Comparison of ENCODE assay signal across 23 cellular contexts in genomic region chr3:58962816-58963215, GRCh38.
DNase-seq lines count a peak whose midpoint lies in the region; ATAC-seq and TF ChIP-seq lines count a peak whose summit lies in the region.
"Had no signal": no experiment of that assay in that cellular context is flagged by ENCODE, and none has a peak within 500 bp of the region (broad histone marks: within the 10 kb centered on the region; RNA-seq: fewer than 3 reads in every experiment).

No MANE protein-coding gene starts in this region.

- H3K4me3 Mint-ChIP-seq in stimulated activated memory B cell treated with anti-CD40 and anti-IgM and Interleukin-4, amounts not matched to agents 10 μg/mL and 1 μg/mL and 100 μg/mL, for 72 hours: no peak overlapping the region
- no peak overlapping the region for H3K4me3 Mint-ChIP-seq in GM23338
- H3K4me3 Mint-ChIP-seq: activated CD8-positive, alpha-beta T cell treated with anti-CD3 and anti-CD28 coated beads for 36 hours; IgD-negative memory B cell had no signal

- WGBS in GM23248 (ENCODE audit: low coverage in 1 of 2, low lambda C conversion rate in 2 of 2, missing lambda C conversion rate in 2 of 2), 2 experiments: 97 to 98% methylated on average over 3 of the region's 3 CpGs

- no peaks in the 10 kb centered on the region for H3K36me3 Mint-ChIP-seq in stimulated activated memory B cell treated with anti-CD40 and anti-IgM and Interleukin-4, amounts not matched to agents 10 μg/mL and 1 μg/mL and 100 μg/mL, for 72 hours
- H3K36me3 Mint-ChIP-seq in GM23338 (ENCODE audit: low read depth): no peaks in the 10 kb centered on the region
- H3K36me3 Mint-ChIP-seq: IgD-negative memory B cell had no signal

- no peaks in the 10 kb centered on the region for H3K4me1 Mint-ChIP-seq in stimulated activated memory B cell treated with anti-CD40 and anti-IgM and Interleukin-4, amounts not matched to agents 10 μg/mL and 1 μg/mL and 100 μg/mL, for 72 hours
- peaks cover 4% of the 10 kb centered on the region; the same call in 1 of the 3 replicates for H3K4me1 Mint-ChIP-seq in GM23338
- H3K4me1 Mint-ChIP-seq: IgD-negative memory B cell had no signal

- H4K20me1 ChIP-seq in GM23248 (ENCODE audit: insufficient read depth) (no peaks in the 10 kb centered on the region), GM23338 (replicated peaks; ENCODE audit: insufficient read depth) (no peaks in the 10 kb centered on the region)

- no peak for TF ChIP-seq POLR2A in vagina (IDR thresholded peaks at IDR 0.05)

- H3K9me2 ChIP-seq in GM23248 (ENCODE audit: insufficient read depth): no peaks in the 10 kb centered on the region
- H3K9me2 ChIP-seq in GM23338 (ENCODE audit: insufficient read depth): no peaks in the 10 kb centered on the region

- H3K27me3 ChIP-seq in GM23248 (replicated peaks; ENCODE audit: insufficient read depth): no peaks in the 10 kb centered on the region
- no peaks in the 10 kb centered on the region for H3K27me3 ChIP-seq in vagina
- H3K27me3 ChIP-seq in GM23338 (ENCODE audit: insufficient read depth): no peaks in the 10 kb centered on the region
- H3K27me3 ChIP-seq: BE2C, transverse colon had no signal

- DNase-seq in GM23248 (peak; percentile 54), amniotic epithelial cell (ENCODE audit: low read depth) (peak; percentile 44), fibroblast of peridontal ligament (ENCODE audit: extremely low read depth) (peak; percentile 54), retina (peak; percentile 17), vagina (ENCODE audit: extremely low spot score in 2 of 2) (no peak), GM23338 (ENCODE audit: low spot score) (no peak)
- DNase-seq: activated CD8-positive, alpha-beta T cell treated with anti-CD3 and anti-CD28 coated beads for 36 hours; activated gamma-delta T cell treated with Interleukin-2 at 50 U/mL for 16 hours; activated T-cell treated with anti-CD3 and anti-CD28 coated beads for 4 hours; amniotic stem cell; BE2C; central memory CD4-positive, alpha-beta T cell; DMS53; lower lobe of right lung; NCI-H2081 treated with DMSO at 0.1 percent for 48 hours; NCI-H510A treated with DMSO at 0.1 percent for 48 hours; RPMI8226; stimulated activated CD4-positive, alpha-beta T cell treated with anti-CD3 and anti-CD28 coated beads, Interleukin-12 subunit alpha, Interleukin-12 subunit beta, amount 100 ng/mL, for 4 hours; stimulated activated CD4-positive, alpha-beta T cell treated with anti-CD3 and anti-CD28 coated beads, Interleukin-4, amount 100 ng/mL, for 4 hours; transverse colon had no signal

- peaks cover 13% of the 10 kb centered on the region for H3F3A ChIP-seq in GM23248 (ENCODE audit: insufficient read depth)
- no peaks in the 10 kb centered on the region for H3F3A ChIP-seq in GM23338 (replicated peaks; ENCODE audit: low read depth)

- no peaks in the 10 kb centered on the region for H3K27me3 Mint-ChIP-seq in stimulated activated memory B cell treated with anti-CD40 and anti-IgM and Interleukin-4, amounts not matched to agents 10 μg/mL and 1 μg/mL and 100 μg/mL, for 72 hours
- H3K27me3 Mint-ChIP-seq in GM23338 (ENCODE audit: insufficient read depth, low read depth, poor library complexity): no peaks in the 10 kb centered on the region
- H3K27me3 Mint-ChIP-seq: activated CD8-positive, alpha-beta T cell treated with anti-CD3 and anti-CD28 coated beads for 36 hours had no signal

- H2AFZ ChIP-seq in GM23248: no peak overlapping the region
- no peak overlapping the region for H2AFZ ChIP-seq in GM23338

- ATAC-seq in HG02571 (IDR thresholded peaks at IDR 0.05; ENCODE audit: unreplicated experiment): no peak
- no peak for ATAC-seq in stimulated activated memory B cell treated with anti-CD40 and anti-IgM and Interleukin-4, amounts not matched to agents 10 μg/mL and 1 μg/mL and 100 μg/mL, for 72 hours
- no peak for ATAC-seq in GM23338
- ATAC-seq: activated CD8-positive, alpha-beta T cell treated with anti-CD3 and anti-CD28 coated beads for 36 hours; lower lobe of right lung had no signal

- intact Hi-C loops in vagina (cut with DNase I): no loop called here

- H3K36me3 ChIP-seq in GM23248 (ENCODE audit: low read depth): no peaks in the 10 kb centered on the region
- no peaks in the 10 kb centered on the region for H3K36me3 ChIP-seq in vagina
- no peaks in the 10 kb centered on the region for H3K36me3 ChIP-seq in GM23338 (ENCODE audit: insufficient read depth)
- H3K36me3 ChIP-seq: BE2C, lower lobe of right lung, transverse colon had no signal

- H3K4me3 ChIP-seq in GM23248 (no peak overlapping the region), vagina (no peak overlapping the region), GM23338 (no peak overlapping the region)
- H3K4me3 ChIP-seq: lower lobe of right lung, transverse colon had no signal

- H3K27ac Mint-ChIP-seq in stimulated activated memory B cell treated with anti-CD40 and anti-IgM and Interleukin-4, amounts not matched to agents 10 μg/mL and 1 μg/mL and 100 μg/mL, for 72 hours: no peak overlapping the region
- no peak overlapping the region for H3K27ac Mint-ChIP-seq in GM23338
- H3K27ac Mint-ChIP-seq: activated CD8-positive, alpha-beta T cell treated with anti-CD3 and anti-CD28 coated beads for 36 hours; IgD-negative memory B cell had no signal

- H3K79me2 ChIP-seq in GM23248 (ENCODE audit: insufficient read depth) (no peaks in the 10 kb centered on the region), GM23338 (replicated peaks; ENCODE audit: insufficient read depth) (no peaks in the 10 kb centered on the region)

- H3K9ac ChIP-seq in GM23248: no peak overlapping the region

- H3K27ac ChIP-seq in GM23248: peak overlapping the region; percentile 30; the same call in 1 of the 2 replicates
- no peak overlapping the region for H3K27ac ChIP-seq in vagina
- no peak overlapping the region for H3K27ac ChIP-seq in GM23338 (ENCODE audit: low read depth)
- H3K27ac ChIP-seq: lower lobe of right lung, transverse colon had no signal

- no peak for TF ChIP-seq CTCF in vagina (IDR thresholded peaks at IDR 0.05)
- no peak for TF ChIP-seq CTCF in GM23338 (conservative IDR thresholded peaks at IDR 0.05; ENCODE audit: low read depth in 2 of 2)

- H3K9me3 Mint-ChIP-seq in stimulated activated memory B cell treated with anti-CD40 and anti-IgM and Interleukin-4, amounts not matched to agents 10 μg/mL and 1 μg/mL and 100 μg/mL, for 72 hours: no peaks in the 10 kb centered on the region
- no peaks in the 10 kb centered on the region for H3K9me3 Mint-ChIP-seq in GM23338
- H3K9me3 Mint-ChIP-seq: activated CD8-positive, alpha-beta T cell treated with anti-CD3 and anti-CD28 coated beads for 36 hours had no signal

- no peak overlapping the region for H3K4me2 ChIP-seq in GM23248 (ENCODE audit: unreplicated experiment)
- no peak overlapping the region for H3K4me2 ChIP-seq in GM23338

- in situ Hi-C loops in GM23248 (cut with MboI): no loop called here

- no peaks in the 10 kb centered on the region for H3K9me3 ChIP-seq in GM23248 (ENCODE audit: low read depth)
- no peaks in the 10 kb centered on the region for H3K9me3 ChIP-seq in vagina
- H3K9me3 ChIP-seq: BE2C, lower lobe of right lung, transverse colon had no signal

- H3K4me1 ChIP-seq in GM23248 (ENCODE audit: insufficient read depth) (peaks cover 35% of the 10 kb centered on the region), vagina (no peaks in the 10 kb centered on the region), GM23338 (ENCODE audit: insufficient read depth) (no peaks in the 10 kb centered on the region)
- H3K4me1 ChIP-seq: BE2C, lower lobe of right lung had no signal

TF ChIP-seq in GM23338, 12 proteins besides CTCF, POLR2A, EP300 and RAD21:
- no peak for TF ChIP-seq ZNF114 (CRISPR knock-in tag; IDR thresholded peaks at IDR 0.05)
- TF ChIP-seq JUNB (IDR thresholded peaks at IDR 0.05; ENCODE audit: unreplicated experiment): no peak
TF ChIP-seq in GM23338: peak in this region for 0.

Comparison
In these comparisons a context has a peak if more than half of its experiments do, and no peak if none do; other contexts are left out.
1. DNase-seq: peak in GM23248 (single experiment), amniotic epithelial cell (single experiment), fibroblast of peridontal ligament (single experiment) and retina (single experiment); none in vagina (0 of 2) and GM23338 (single experiment).